ENCODE assay signal across 21 cellular contexts in the genomic region with DNA sequence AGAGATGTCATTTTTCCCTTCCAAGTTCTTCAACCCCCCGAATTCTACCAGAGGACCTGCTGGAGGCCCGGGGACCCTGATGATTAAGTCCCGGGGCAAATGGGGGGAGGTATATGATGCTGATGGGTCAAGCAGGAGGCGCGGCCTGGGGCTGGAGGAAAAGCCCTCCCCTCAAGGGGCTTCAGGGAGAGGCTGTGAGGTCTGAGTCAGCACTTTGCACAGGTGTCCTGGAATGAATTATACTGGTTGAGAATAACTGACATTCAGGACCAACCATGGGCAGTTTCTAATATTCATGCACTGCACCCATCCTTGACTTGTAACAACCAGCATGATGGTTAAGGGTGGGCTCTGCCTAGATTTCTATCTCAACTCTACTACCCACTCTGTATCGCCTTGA.
DNase-seq lines count a peak whose midpoint lies in the region; ATAC-seq, FAIRE-seq and TF ChIP-seq lines count a peak whose summit lies in the region.
"Had no signal": no experiment of that assay in that cellular context is flagged by ENCODE, and none has a peak within 500 bp of the region (broad histone marks: within the 10 kb centered on the region; RNA-seq: fewer than 3 reads in every experiment).

No MANE protein-coding gene starts in this region.

- H3K4me1 ChIP-seq in A549 (no peaks in the 10 kb centered on the region), IMR-90 (ENCODE audit: control insufficient read depth, insufficient read depth, low read length) (no peaks in the 10 kb centered on the region)
- H3K4me1 ChIP-seq in CD8-positive, alpha-beta T cell (ENCODE audit: insufficient read depth, low read length) = no peaks in the 10 kb centered on the region
- H3K4me1 ChIP-seq: BLaER1, HAP-1 had no signal

- H3K4me3 ChIP-seq in A549 = no peak overlapping the region
- no peak overlapping the region for H3K4me3 ChIP-seq in IMR-90 (ENCODE audit: insufficient read depth, low read depth, low read length)
- H3K4me3 ChIP-seq in CD8-positive, alpha-beta T cell (ENCODE audit: low read depth, low read length) = no peak overlapping the region
- H3K4me3 ChIP-seq: BLaER1, GM23338, HAP-1 had no signal

- H3K9me3 Mint-ChIP-seq in endothelial cell (ENCODE audit: unreplicated experiment) = no peaks in the 10 kb centered on the region
- no peaks in the 10 kb centered on the region for H3K9me3 Mint-ChIP-seq in CD8-positive, alpha-beta T cell
- H3K9me3 Mint-ChIP-seq: CD8-positive, alpha-beta memory T cell; GM23338; HFFc6 had no signal

- dilution Hi-C loops in IMR-90 (cut with HindIII; ENCODE audit: low sequenced_read_pairs, unreplicated experiment) = no loop called here

- H3K27ac ChIP-seq in A549 = no peak overlapping the region
- H3K27ac ChIP-seq in IMR-90 (ENCODE audit: insufficient read depth, low read length) = no peak overlapping the region
- H3K27ac ChIP-seq in CD8-positive, alpha-beta T cell (ENCODE audit: low read depth, low read length) = no peak overlapping the region
- H3K27ac ChIP-seq: BLaER1, C4-2B had no signal

- 16% methylated on average over 6 of the region's 6 CpGs for WGBS in A549 (ENCODE audit: missing lambda C conversion rate)
- no CpG with 5 or more reads among the region's 6 CpGs for WGBS in IMR-90 (ENCODE audit: extremely low coverage in 2 of 2, insufficient read length in 1 of 2), 2 experiments

- no peaks in the 10 kb centered on the region for H4K20me1 ChIP-seq in IMR-90 (ENCODE audit: insufficient read depth, low read length)
- H4K20me1 ChIP-seq: BLaER1 had no signal

- H3K27me3 Mint-ChIP-seq in endothelial cell (ENCODE audit: unreplicated experiment) = no peaks in the 10 kb centered on the region
- peaks cover 13% of the 10 kb centered on the region for H3K27me3 Mint-ChIP-seq in CD8-positive, alpha-beta T cell (ENCODE audit: low read depth)

- no peak overlapping the region for H2AK9ac ChIP-seq in IMR-90 (replicated peaks; ENCODE audit: low read depth, low read length, poor library complexity)

- TF ChIP-seq POLR2A in A549 (IDR thresholded peaks at IDR 0.05; ENCODE audit: low read length) (no peak), IMR-90 (IDR thresholded peaks at IDR 0.05; ENCODE audit: low read depth, low read length) (no peak)

- CTCF ChIA-PET in A549 (lab: Yijun Ruan, JAX) (no interaction called here), IMR-90 (lab: Yijun Ruan, JAX) (no interaction called here)
- CTCF ChIA-PET in CD8-positive, alpha-beta T cell (lab: Charles Lee) = no interaction called here

- FAIRE-seq in A549 (lab: Jason Lieb, UNC) = no peak
- FAIRE-seq: D721Med, GM12891, GM18507, H54 had no signal

- intact Hi-C loops in IMR-90 (cut with micrococcal nuclease) = no loop called here
- intact Hi-C loops in CD8-positive, alpha-beta T cell (cut with DNase I, micrococcal nuclease) = no loop called here

- DNase-seq in A549 (ENCODE audit: low read depth in 1 of 2, low spot score in 1 of 2) (no peak), IMR-90 (no peak), endothelial cell (ENCODE audit: low spot score) (no peak), DMS 273 treated with DMSO at 0.1 percent for 48 hours (lab: John Stamatoyannopoulos, UW) (no peak)
- no peak for DNase-seq in CD8-positive, alpha-beta T cell
- DNase-seq: CD4-positive, CD25-positive, alpha-beta regulatory T cell; CD8-positive, alpha-beta memory T cell; DMS53; DMS79 treated with DMSO at 0.1 percent for 48 hours; GF-D8; HFFc6 had no signal

- H2AK5ac ChIP-seq in IMR-90 (ENCODE audit: low read depth, low read length) = no peak overlapping the region

- H4K5ac ChIP-seq in IMR-90 (ENCODE audit: low read depth, low read length) = no peak overlapping the region

- no peak overlapping the region for H3K4me3 Mint-ChIP-seq in endothelial cell (ENCODE audit: unreplicated experiment)
- no peak overlapping the region for H3K4me3 Mint-ChIP-seq in CD8-positive, alpha-beta T cell
- H3K4me3 Mint-ChIP-seq: B cell; CD4-positive, CD25-positive, alpha-beta regulatory T cell; CD8-positive, alpha-beta memory T cell; GM23338; HFFc6 had no signal

- no peak overlapping the region for H3K14ac ChIP-seq in IMR-90 (replicated peaks; ENCODE audit: low read depth, low read length)

- no peaks in the 10 kb centered on the region for H3K9me1 ChIP-seq in IMR-90 (ENCODE audit: insufficient read depth, low read length)

- no peak overlapping the region for H3K23ac ChIP-seq in IMR-90 (ENCODE audit: low read depth, low read length)

- H4K8ac ChIP-seq in IMR-90 (ENCODE audit: low read depth in 2 of 2, low read length in 2 of 2) = no peak overlapping the region

- H3K9me3 ChIP-seq in A549 (no peaks in the 10 kb centered on the region), IMR-90 (ENCODE audit: control insufficient read depth, insufficient read depth, low read length) (no peaks in the 10 kb centered on the region)
- no peaks in the 10 kb centered on the region for H3K9me3 ChIP-seq in CD8-positive, alpha-beta T cell (ENCODE audit: low read length)
- H3K9me3 ChIP-seq: BLaER1, HAP-1 had no signal

- H2BK5ac ChIP-seq in IMR-90 (ENCODE audit: low read depth, low read length, poor library complexity, severe bottlenecking) = no peak overlapping the region

- peak overlapping the region; percentile 20 for H3K27ac Mint-ChIP-seq in endothelial cell (ENCODE audit: unreplicated experiment)
- no peak overlapping the region for H3K27ac Mint-ChIP-seq in CD8-positive, alpha-beta T cell
- H3K27ac Mint-ChIP-seq: B cell; CD4-positive, CD25-positive, alpha-beta regulatory T cell; CD8-positive, alpha-beta memory T cell; GM23338; HFFc6 had no signal

- H2BK20ac ChIP-seq in IMR-90 (ENCODE audit: low read depth, low read length) = no peak overlapping the region

- no peaks in the 10 kb centered on the region for H3K36me3 ChIP-seq in IMR-90 (ENCODE audit: control insufficient read depth, insufficient read depth, low read length)
- H3K36me3 ChIP-seq in CD8-positive, alpha-beta T cell (ENCODE audit: insufficient read depth, low read length) = no peaks in the 10 kb centered on the region
- H3K36me3 ChIP-seq: BLaER1, HAP-1 had no signal

- H3K4ac ChIP-seq in IMR-90 (ENCODE audit: low read depth, low read length) = no peak overlapping the region

- H3K27me3 ChIP-seq in IMR-90 (ENCODE audit: control insufficient read depth, insufficient read depth, low read length) = peaks cover 13% of the 10 kb centered on the region
- no peaks in the 10 kb centered on the region for H3K27me3 ChIP-seq in CD8-positive, alpha-beta T cell (ENCODE audit: insufficient read depth, low read length)
- H3K27me3 ChIP-seq: BLaER1 had no signal

- in situ Hi-C loops in IMR-90 (cut with MboI; ENCODE audit: low sequenced_read_pairs) = no loop called here

- no peaks in the 10 kb centered on the region for H3K36me3 Mint-ChIP-seq in endothelial cell (ENCODE audit: low read depth, unreplicated experiment)
- H3K36me3 Mint-ChIP-seq in CD8-positive, alpha-beta T cell = no peaks in the 10 kb centered on the region
- H3K36me3 Mint-ChIP-seq: CD4-positive, CD25-positive, alpha-beta regulatory T cell; CD8-positive, alpha-beta memory T cell had no signal

- no peak overlapping the region for H3K9ac ChIP-seq in IMR-90 (ENCODE audit: low read depth, low read length)
- H3K9ac ChIP-seq: BLaER1 had no signal

- no peak for TF ChIP-seq EP300 in A549 (IDR thresholded peaks at IDR 0.05)

- H3K4me2 ChIP-seq in A549 (no peak overlapping the region), IMR-90 (ENCODE audit: low read depth, low read length) (no peak overlapping the region)
- H3K4me2 ChIP-seq: BLaER1, GM23338 had no signal

- TF ChIP-seq CTCF in A549 (IDR thresholded peaks at IDR 0.05) (no peak), IMR-90 (conservative IDR thresholded peaks at IDR 0.05; ENCODE audit: low read depth, low read length) (no peak), endothelial cell (IDR thresholded peaks at IDR 0.05; ENCODE audit: unreplicated experiment) (no peak)
- no peak for TF ChIP-seq CTCF in CD8-positive, alpha-beta T cell (IDR thresholded peaks at IDR 0.05)

- no peak overlapping the region for H3K18ac ChIP-seq in IMR-90 (ENCODE audit: low read depth, low read length)

- H3K79me1 ChIP-seq in IMR-90 (ENCODE audit: low read depth in 1 of 2, low read length in 2 of 2) = no peaks in the 10 kb centered on the region

- H4K91ac ChIP-seq in IMR-90 (ENCODE audit: insufficient read depth, low read depth, low read length) = no peak overlapping the region

- POLR2A ChIA-PET in A549 (lab: Yijun Ruan, JAX) (no interaction called here), IMR-90 (lab: Charles Lee; ENCODE audit: unreplicated experiment) (no interaction called here)
- POLR2A ChIA-PET in CD8-positive, alpha-beta T cell (lab: Charles Lee) = no interaction called here

- ATAC-seq in A549 (no peak), IMR-90 (ENCODE audit: low read depth) (no peak), SK-N-SH treated with all-trans-retinoic acid at 6 μM for 48 hours (no peak)
- ATAC-seq in CD8-positive, alpha-beta T cell = no peak

- no peak overlapping the region for H2AFZ ChIP-seq in IMR-90 (replicated peaks; ENCODE audit: low read length, poor library complexity)
- H2AFZ ChIP-seq: GM23338 had no signal

- peaks cover 15% of the 10 kb centered on the region for H3K4me1 Mint-ChIP-seq in endothelial cell (ENCODE audit: unreplicated experiment)
- H3K4me1 Mint-ChIP-seq in CD8-positive, alpha-beta T cell (ENCODE audit: low read depth) = no peaks in the 10 kb centered on the region
- H3K4me1 Mint-ChIP-seq: B cell; CD4-positive, CD25-positive, alpha-beta regulatory T cell; CD8-positive, alpha-beta memory T cell had no signal

- no peak overlapping the region for H3K56ac ChIP-seq in IMR-90 (ENCODE audit: extremely low read depth, insufficient read depth, low read length)

- H2BK15ac ChIP-seq in IMR-90 (ENCODE audit: low read depth, low read length) = no peak overlapping the region

- TF ChIP-seq RAD21 in A549 (conservative IDR thresholded peaks at IDR 0.05 in 1 of 2, IDR thresholded peaks at IDR 0.05 in 1 of 2) (no peak), IMR-90 (IDR thresholded peaks at IDR 0.05; ENCODE audit: low read length) (no peak)

- no TSS peak for BruUV-seq in IMR-90 (replicated peaks; lab: Mats Ljungman, UMichigan)

- no peak overlapping the region for H2BK120ac ChIP-seq in IMR-90 (ENCODE audit: low read depth, low read length)

TF ChIP-seq in A549, 52 proteins besides CTCF, POLR2A, EP300 and RAD21:
- TF ChIP-seq ZNF302 (CRISPR knock-in tag; IDR thresholded peaks at IDR 0.05) (no peak), MAFK (IDR thresholded peaks at IDR 0.05; ENCODE audit: partially characterized antibody) (peak; percentile 70)

TF ChIP-seq in IMR-90, 13 proteins besides CTCF, POLR2A, EP300 and RAD21:
- TF ChIP-seq MAFK (IDR thresholded peaks at IDR 0.05; ENCODE audit: low read depth, low read length) (peak; percentile 56), CHD1 (IDR thresholded peaks at IDR 0.05; ENCODE audit: low read depth, low read length) (no peak)
